14 cellular contexts compared by ENCODE assay signal in the genomic region with DNA sequence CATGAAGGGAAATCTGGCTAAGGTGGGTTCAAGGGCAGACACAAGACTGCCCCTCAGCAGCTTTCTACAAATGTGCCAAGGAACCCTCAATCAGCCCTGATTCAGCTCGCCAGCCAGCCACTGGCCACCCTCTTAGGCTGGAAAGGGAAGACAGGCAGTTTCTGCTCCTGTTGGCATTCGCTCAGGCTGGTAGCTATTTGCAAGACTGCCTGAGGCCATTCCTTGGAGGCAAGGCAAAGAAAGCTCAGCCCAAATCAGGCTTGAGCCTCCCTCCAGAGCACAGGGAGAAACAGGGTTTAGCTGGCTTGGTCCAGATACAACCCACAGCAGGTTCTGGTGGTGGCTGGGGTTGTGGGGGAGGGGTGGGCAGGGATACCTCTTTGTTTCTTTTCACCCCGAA.
"Had no signal": no experiment of that assay in that cellular context is flagged by ENCODE, and none has a peak within 500 bp of the region (broad histone marks: within the 10 kb centered on the region; RNA-seq: fewer than 3 reads in every experiment).

No MANE protein-coding gene starts in this region.

- H3K4me1 ChIP-seq: breast epithelium, right lobe of liver, uterus had no signal

- H3K27ac ChIP-seq: breast epithelium, gastroesophageal sphincter, hepatocyte, right lobe of liver, tibial artery, uterus had no signal

- H3K36me3 ChIP-seq: breast epithelium, right lobe of liver, uterus had no signal

- H3K27ac Mint-ChIP-seq: activated CD4-positive, alpha-beta T cell treated with anti-CD3 and anti-CD28 coated beads, Interleukin-2, amount 10 ng/mL, durations not matched to agents 7 days and 5 days; activated naive CD8-positive, alpha-beta T cell; stimulated activated effector memory CD8-positive, alpha-beta T cell treated with anti-CD3 and anti-CD28 coated beads, Interleukin-12 subunit alpha, Interleukin-12 subunit beta, amount 100 ng/mL, for 72 hours had no signal

- H3K4me3 Mint-ChIP-seq: activated B cell treated with CpG ODN at 0.5 μM for 24 hours; activated CD4-positive, alpha-beta T cell treated with anti-CD3 and anti-CD28 coated beads, Interleukin-2, amount 10 ng/mL, durations not matched to agents 7 days and 5 days; activated naive CD8-positive, alpha-beta T cell; mesothelial cell of epicardium; stimulated activated effector memory CD8-positive, alpha-beta T cell treated with anti-CD3 and anti-CD28 coated beads, Interleukin-12 subunit alpha, Interleukin-12 subunit beta, amount 100 ng/mL, for 72 hours had no signal

- H3K4me1 Mint-ChIP-seq: activated CD4-positive, alpha-beta T cell treated with anti-CD3 and anti-CD28 coated beads, Interleukin-2, amount 10 ng/mL, durations not matched to agents 7 days and 5 days had no signal

- H3K27me3 ChIP-seq: breast epithelium, gastroesophageal sphincter, hepatocyte, right lobe of liver, tibial artery, uterus had no signal

- H3K36me3 Mint-ChIP-seq: activated naive CD8-positive, alpha-beta T cell; mesothelial cell of epicardium had no signal

- DNase-seq: activated B cell treated with CpG ODN at 0.5 μM for 24 hours; activated CD4-positive, alpha-beta T cell treated with anti-CD3 and anti-CD28 coated beads, Interleukin-2, amount 10 ng/mL, durations not matched to agents 7 days and 5 days; activated CD8-positive, alpha-beta memory T cell treated with anti-CD3 and anti-CD28 coated beads for 24 hours; anterior cingulate cortex; kidney glomerular epithelial cell; right lobe of liver; tibial artery; uterus had no signal

- H3K4me3 ChIP-seq: breast epithelium, gastroesophageal sphincter, hepatocyte, right lobe of liver, tibial artery, uterus had no signal

- H3K27me3 Mint-ChIP-seq: activated CD4-positive, alpha-beta T cell treated with anti-CD3 and anti-CD28 coated beads, Interleukin-2, amount 10 ng/mL, durations not matched to agents 7 days and 5 days; activated naive CD8-positive, alpha-beta T cell had no signal

- ATAC-seq: gastroesophageal sphincter; right lobe of liver; stimulated activated effector memory CD8-positive, alpha-beta T cell treated with anti-CD3 and anti-CD28 coated beads, Interleukin-12 subunit alpha, Interleukin-12 subunit beta, amount 100 ng/mL, for 72 hours had no signal

- H3K9me3 Mint-ChIP-seq: activated B cell treated with CpG ODN at 0.5 μM for 24 hours; activated CD4-positive, alpha-beta T cell treated with anti-CD3 and anti-CD28 coated beads, Interleukin-2, amount 10 ng/mL, durations not matched to agents 7 days and 5 days; mesothelial cell of epicardium; stimulated activated effector memory CD8-positive, alpha-beta T cell treated with anti-CD3 and anti-CD28 coated beads, Interleukin-12 subunit alpha, Interleukin-12 subunit beta, amount 100 ng/mL, for 72 hours had no signal

- H3K9me3 ChIP-seq: breast epithelium, gastroesophageal sphincter, right lobe of liver, tibial artery, uterus had no signal
